Comparison of ENCODE assay signal across 8 cellular contexts in genomic region chr6:13302751-13303667, GRCh38. TPM values are rescaled to one million over a fixed set of nuclear protein-coding genes. Genes with fewer than 3 reads are reported as not detected.
A peak's percentile ranks its signal among the peaks of the same experiment; 100 is the strongest.
DNase-seq lines count a peak whose midpoint lies in the region; ATAC-seq and TF ChIP-seq lines count a peak whose summit lies in the region.

No MANE protein-coding gene starts in this region.

- H3K27me3 ChIP-seq in WERI-Rb-1 (ENCODE audit: insufficient read depth, low read depth, severe bottlenecking) (no peaks in the 10 kb centered on the region), stomach (no peaks in the 10 kb centered on the region), BE2C (no peaks in the 10 kb centered on the region)

- no peaks in the 10 kb centered on the region for H3K27me3 Mint-ChIP-seq in effector memory CD8-positive, alpha-beta T cell

- H3K4me1 ChIP-seq in mucosa of descending colon (ENCODE audit: low read depth) = peaks cover 21% of the 10 kb centered on the region
- peaks cover 4 to 34% (median 20%) of the 10 kb centered on the region in 4 donors for H3K4me1 ChIP-seq in stomach
- no peaks in the 10 kb centered on the region for H3K4me1 ChIP-seq in BE2C

- H3K9me3 Mint-ChIP-seq in effector memory CD8-positive, alpha-beta T cell = no peaks in the 10 kb centered on the region

- WGBS in stomach, 5 donors = 48 to 58% (median 52%) methylated on average over 17 of the region's 17 CpGs

- H3K4me3 ChIP-seq in WERI-Rb-1 (ENCODE audit: low read depth, low read length) (no peak overlapping the region), mucosa of descending colon (no peak overlapping the region), stomach (peak overlapping the region; percentile 8 to 17 (median 14)), BE2C (ENCODE audit: low read depth, low read length) (no peak overlapping the region)

- no peak for TF ChIP-seq EP300 in stomach (IDR thresholded peaks at IDR 0.05)

- no peak for TF ChIP-seq POLR2A in stomach (IDR thresholded peaks at IDR 0.05)

- peaks cover 71% of the 10 kb centered on the region for H3K36me3 ChIP-seq in WERI-Rb-1
- peaks cover 5% of the 10 kb centered on the region for H3K36me3 ChIP-seq in mucosa of descending colon (ENCODE audit: low read depth)
- H3K36me3 ChIP-seq in stomach = peaks cover 0 to 77% (median 67%) of the 10 kb centered on the region in 4 donors
- H3K36me3 ChIP-seq in BE2C = peaks cover 12% of the 10 kb centered on the region; the same call in 1 of the 2 replicates

- intact Hi-C loops in mucosa of descending colon (cut with DNase I, micrococcal nuclease) = no loop called here
- intact Hi-C loops in stomach (cut with DNase I; ENCODE audit: low total_unique reads) = no loop called here

- no peak for TF ChIP-seq CTCF in WERI-Rb-1 (IDR thresholded peaks at IDR 0.05; ENCODE audit: low read depth, low read length)
- no peak for TF ChIP-seq CTCF in mucosa of descending colon (IDR thresholded peaks at IDR 0.05)
- TF ChIP-seq CTCF in stomach (IDR thresholded peaks at IDR 0.05) = no peak
- TF ChIP-seq CTCF in BE2C (IDR thresholded peaks at IDR 0.05; ENCODE audit: low read depth, low read length) = no peak

- DNase-seq in EH (ENCODE audit: low read depth) = peak; percentile 100
- peak; percentile 85 for DNase-seq in HPDE6-E6E7 (ENCODE audit: extremely low spot score)
- no peak for DNase-seq in WERI-Rb-1
- peak; percentile 33 to 36 (median 35) for DNase-seq in effector memory CD8-positive, alpha-beta T cell
- DNase-seq in mucosa of descending colon = peak; percentile 73 to 88 (median 82)
- DNase-seq in stomach = peak; percentile 31
- no peak for DNase-seq in BE2C

- ATAC-seq in GM21367 (IDR thresholded peaks at IDR 0.05; ENCODE audit: unreplicated experiment) (peak; percentile 64), mucosa of descending colon (peak; percentile 95)
- ATAC-seq in effector memory CD8-positive, alpha-beta T cell (replicated peaks) = peak; percentile 88

- peaks cover 18 to 24% of the 10 kb centered on the region in 2 donors for H3K4me1 Mint-ChIP-seq in effector memory CD8-positive, alpha-beta T cell (ENCODE audit: low read depth in 2 of 2)

- H3K27ac Mint-ChIP-seq in effector memory CD8-positive, alpha-beta T cell = peak overlapping the region; percentile 93 to 96

- H3K9me3 ChIP-seq in WERI-Rb-1 (ENCODE audit: severe bottlenecking) (no peaks in the 10 kb centered on the region), mucosa of descending colon (no peaks in the 10 kb centered on the region), stomach (no peaks in the 10 kb centered on the region), BE2C (no peaks in the 10 kb centered on the region)

- H3K27ac ChIP-seq in WERI-Rb-1 = peak overlapping the region; percentile 72
- peak overlapping the region in 4 of 5 donors; percentile 72 to 80 (median 76) for H3K27ac ChIP-seq in stomach

- peaks cover 29% of the 10 kb centered on the region for H3K36me3 Mint-ChIP-seq in effector memory CD8-positive, alpha-beta T cell (ENCODE audit: insufficient read depth)

- peak overlapping the region; percentile 36 to 72 for H3K4me3 Mint-ChIP-seq in effector memory CD8-positive, alpha-beta T cell

RNA-seq across cellular contexts. Expression of gene TBC1D7, which starts 25.3 kb away (rescaled TPM):
- 10 to 100 TPM; 14.0 to 25.7 (median 22.4) TPM for total RNA-seq in mucosa of descending colon
- 10 to 100 TPM in 1 of 5 donors, 1 to 10 TPM in 3, not detected in 1; 2.7 to 20.4 (median 7.5) TPM for total RNA-seq in stomach
- 10 to 100 TPM in 2 of 3 donors, 1 to 10 TPM in 1; 8.2 to 15.3 (median 10.2) TPM for polyA plus RNA-seq in stomach
- 30.4 TPM for polyA plus RNA-seq in BE2C (2012; ENCODE audit: insufficient read depth, insufficient read length, low read depth)

Comparison
In these comparisons a context has a peak if more than half of its experiments do, and no peak if none do; other contexts are left out.
1. DNase-seq: peak in EH (single experiment), HPDE6-E6E7 (single experiment), effector memory CD8-positive, alpha-beta T cell (3 of 3), mucosa of descending colon (3 of 3) and stomach (single experiment); none in WERI-Rb-1 (single experiment) and BE2C (single experiment).
2. H3K4me3 ChIP-seq: peak in stomach (4 of 4); none in WERI-Rb-1 (single experiment), mucosa of descending colon (single experiment) and BE2C (single experiment).
3. Peak in every context shown above with its lines, with median percentiles within 50 percentile points of each other: ATAC-seq.